Comparison of ENCODE assay signal across 15 cellular contexts in genomic region chr2:202115385-202116060, GRCh38. TPM values are rescaled to one million over a fixed set of nuclear protein-coding genes. Genes with fewer than 3 reads are reported as not detected.
DNase-seq lines count a peak whose midpoint lies in the region; ATAC-seq and TF ChIP-seq lines count a peak whose summit lies in the region.
"Had no signal": no experiment of that assay in that cellular context is flagged by ENCODE, and none has a peak within 500 bp of the region (broad histone marks: within the 10 kb centered on the region; RNA-seq: fewer than 3 reads in every experiment).

No MANE protein-coding gene starts in this region.

- H3K4me1 ChIP-seq in upper lobe of right lung = peaks cover 7% of the 10 kb centered on the region
- no peaks in the 10 kb centered on the region for H3K4me1 ChIP-seq in naive thymus-derived CD4-positive, alpha-beta T cell (ENCODE audit: control insufficient read depth in 2 of 2, insufficient read depth in 2 of 2, low read length in 2 of 2)

- DNase-seq in HEK293T (ENCODE audit: extremely low spot score) (no peak), amniotic stem cell (lab: John Stamatoyannopoulos, UW) (peak; percentile 26), kidney glomerular epithelial cell (lab: John Stamatoyannopoulos, UW) (peak; percentile 67), upper lobe of right lung (no peak)
- DNase-seq in naive thymus-derived CD4-positive, alpha-beta T cell = no peak
- DNase-seq in activated naive CD4-positive, alpha-beta T cell (lab: John Stamatoyannopoulos, UW) = no peak
- DNase-seq: activated CD8-positive, alpha-beta T cell treated with anti-CD3 and anti-CD28 coated beads, Interleukin-2, amount 10 ng/mL, durations not matched to agents 7 days and 5 days; hippocampal formation; MG63; NCI-H2227 treated with DMSO at 0.1 percent for 48 hours; retina had no signal

- H3K27ac Mint-ChIP-seq in naive thymus-derived CD4-positive, alpha-beta T cell = no peak overlapping the region
- H3K27ac Mint-ChIP-seq: activated CD8-positive, alpha-beta T cell treated with anti-CD3 and anti-CD28 coated beads, Interleukin-2, amount 10 ng/mL, durations not matched to agents 7 days and 5 days; activated naive CD4-positive, alpha-beta T cell treated with anti-CD3 and anti-CD28 coated beads, Interleukin-2, amount 50 U/mL, for 24 hours had no signal

- no peak overlapping the region for H3K4me3 Mint-ChIP-seq in naive thymus-derived CD4-positive, alpha-beta T cell
- H3K4me3 Mint-ChIP-seq: activated CD8-positive, alpha-beta T cell treated with anti-CD3 and anti-CD28 coated beads, Interleukin-2, amount 10 ng/mL, durations not matched to agents 7 days and 5 days; activated naive CD4-positive, alpha-beta T cell treated with anti-CD3 and anti-CD28 coated beads, Interleukin-2, amount 50 U/mL, for 24 hours had no signal

- no peaks in the 10 kb centered on the region for H3K27me3 ChIP-seq in upper lobe of right lung
- no peaks in the 10 kb centered on the region for H3K27me3 ChIP-seq in naive thymus-derived CD4-positive, alpha-beta T cell (ENCODE audit: control insufficient read depth in 2 of 2, insufficient read depth in 2 of 2, low read length in 2 of 2)
- H3K27me3 ChIP-seq: MG63 had no signal

- CTCF ChIA-PET in HEK293T (lab: Yijun Ruan, JAX) = interaction anchor here (0.7 kb wide), 1 partner anchor 163 kb away, joined by 5 read pairs; no protein-coding TSS in a partner anchor
- CTCF ChIA-PET in naive thymus-derived CD4-positive, alpha-beta T cell (lab: Charles Lee) = no interaction called here

- peaks cover 0 to 7% (median 4%) of the 10 kb centered on the region in 11 donors for H3K9me3 Mint-ChIP-seq in naive thymus-derived CD4-positive, alpha-beta T cell

- H3K27ac ChIP-seq in upper lobe of right lung = peak overlapping the region; percentile 4
- H3K27ac ChIP-seq in naive thymus-derived CD4-positive, alpha-beta T cell (ENCODE audit: low read depth, low read length) = no peak overlapping the region

- no peaks in the 10 kb centered on the region for H3K36me3 ChIP-seq in upper lobe of right lung
- no peaks in the 10 kb centered on the region for H3K36me3 ChIP-seq in naive thymus-derived CD4-positive, alpha-beta T cell (ENCODE audit: control insufficient read depth in 2 of 3, insufficient read depth in 3 of 3, low read length in 3 of 3)
- H3K36me3 ChIP-seq: MG63 had no signal

- no peaks in the 10 kb centered on the region for H3K4me1 Mint-ChIP-seq in naive thymus-derived CD4-positive, alpha-beta T cell
- H3K4me1 Mint-ChIP-seq: activated naive CD4-positive, alpha-beta T cell treated with anti-CD3 and anti-CD28 coated beads, Interleukin-2, amount 50 U/mL, for 24 hours had no signal

- peaks cover 13 to 39% (median 22%) of the 10 kb centered on the region in 5 donors for H3K27me3 Mint-ChIP-seq in naive thymus-derived CD4-positive, alpha-beta T cell

- POLR2A ChIA-PET in HEK293T (lab: Yijun Ruan, JAX) = no interaction called here
- POLR2A ChIA-PET in naive thymus-derived CD4-positive, alpha-beta T cell (lab: Charles Lee) = no interaction called here

- no peaks in the 10 kb centered on the region for H3K36me3 Mint-ChIP-seq in naive thymus-derived CD4-positive, alpha-beta T cell
- H3K36me3 Mint-ChIP-seq: activated naive CD4-positive, alpha-beta T cell treated with anti-CD3 and anti-CD28 coated beads, Interleukin-2, amount 50 U/mL, for 24 hours had no signal

- no peak overlapping the region for H3K4me3 ChIP-seq in upper lobe of right lung
- no peak overlapping the region for H3K4me3 ChIP-seq in naive thymus-derived CD4-positive, alpha-beta T cell (ENCODE audit: low read length)
- H3K4me3 ChIP-seq: MG63 had no signal

- no peaks in the 10 kb centered on the region for H3K9me3 ChIP-seq in upper lobe of right lung
- no peaks in the 10 kb centered on the region for H3K9me3 ChIP-seq in naive thymus-derived CD4-positive, alpha-beta T cell (ENCODE audit: control insufficient read depth in 2 of 3, low read length in 3 of 3)

- ATAC-seq in upper lobe of right lung (no peak), GM19455 (IDR thresholded peaks at IDR 0.05; ENCODE audit: unreplicated experiment) (no peak)
- no peak for ATAC-seq in naive thymus-derived CD4-positive, alpha-beta T cell
- ATAC-seq: activated CD8-positive, alpha-beta T cell treated with anti-CD3 and anti-CD28 coated beads, Interleukin-2, amount 10 ng/mL, durations not matched to agents 7 days and 5 days had no signal

- no peak for TF ChIP-seq CTCF in upper lobe of right lung (IDR thresholded peaks at IDR 0.05)

- intact Hi-C loops in upper lobe of right lung (cut with DNase I) = no loop called here
- intact Hi-C loops in naive thymus-derived CD4-positive, alpha-beta T cell (cut with micrococcal nuclease) = no loop called here

TF ChIP-seq in HEK293T, 16 proteins besides CTCF, POLR2A, EP300 and RAD21:
- TF ChIP-seq ZNF384 (IDR thresholded peaks at IDR 0.05) (peak; percentile 68; the same call in 1 of the 2 replicates), FOXM1 (IDR thresholded peaks at IDR 0.05; ENCODE audit: borderline replicate concordance) (no peak)

RNA-seq across cellular contexts. Expression of gene KIAA2012, which starts 42.5 kb away (rescaled TPM):
- not detected for total RNA-seq in upper lobe of right lung
- total RNA-seq in naive thymus-derived CD4-positive, alpha-beta T cell = not detected
- polyA plus RNA-seq in naive thymus-derived CD4-positive, alpha-beta T cell = not detected
- total RNA-seq: activated CD8-positive, alpha-beta T cell treated with anti-CD3 and anti-CD28 coated beads, Interleukin-2, amount 10 ng/mL, durations not matched to agents 7 days and 5 days; subcutaneous adipose tissue; T-helper 2 cell treated with Interferon-gamma antibody and Interleukin-4, amounts not matched to agents 100 ng/mL and 5 ng/mL, for 36 hours had no signal

Comparison
In these comparisons a context has a peak if more than half of its experiments do, and no peak if none do; other contexts are left out.
1. DNase-seq: peak in amniotic stem cell (single experiment) and kidney glomerular epithelial cell (single experiment); none in HEK293T (single experiment), upper lobe of right lung (single experiment), naive thymus-derived CD4-positive, alpha-beta T cell (0 of 9) and activated naive CD4-positive, alpha-beta T cell (0 of 4).